Comparison of ENCODE assay signal across 14 cellular contexts in the genomic region with DNA sequence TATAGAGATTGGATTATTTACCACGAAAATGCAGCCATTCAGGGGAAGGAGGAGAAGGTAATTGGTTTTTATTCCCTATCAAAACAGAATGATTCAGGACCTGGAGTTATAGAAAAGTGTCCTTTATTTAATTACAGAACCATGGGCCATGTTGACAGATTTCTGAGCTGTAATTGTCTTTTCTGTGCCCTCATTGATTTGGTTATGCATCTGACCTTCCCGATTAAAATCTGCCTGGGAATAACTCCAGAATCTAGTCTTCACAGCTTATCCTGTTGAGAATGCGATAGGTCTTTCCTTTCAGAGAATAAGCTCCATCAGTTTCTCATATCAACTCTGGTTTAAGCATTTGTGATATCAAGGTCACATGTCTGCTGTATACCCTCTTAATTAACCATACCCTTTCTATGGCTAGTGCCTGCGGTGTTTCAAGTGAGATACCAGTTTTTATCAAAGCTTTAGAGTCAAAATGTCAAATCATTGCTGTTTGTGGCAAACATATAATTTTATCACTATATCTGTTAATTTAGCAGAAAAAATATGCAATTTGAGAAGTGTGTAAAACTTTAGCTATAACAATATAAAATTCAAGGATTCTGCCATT. TPM values are rescaled to one million over a fixed set of nuclear protein-coding genes. Genes with fewer than 3 reads are reported as not detected.
A peak's percentile ranks its signal among the peaks of the same experiment; 100 is the strongest.
DNase-seq lines count a peak whose midpoint lies in the region; ATAC-seq, FAIRE-seq and TF ChIP-seq lines count a peak whose summit lies in the region.
"Had no signal": no experiment of that assay in that cellular context is flagged by ENCODE, and none has a peak within 500 bp of the region (broad histone marks: within the 10 kb centered on the region; RNA-seq: fewer than 3 reads in every experiment).

No MANE protein-coding gene starts in this region.

- H3K27ac Mint-ChIP-seq in glutamatergic neuron (ENCODE audit: unreplicated experiment) = peak overlapping the region; percentile 52
- H3K27ac Mint-ChIP-seq: CD8-positive, alpha-beta memory T cell had no signal

- peak overlapping the region; percentile 25 for H3K4me2 ChIP-seq in parathyroid adenoma (ENCODE audit: low read length)
- H3K4me2 ChIP-seq: BLaER1 had no signal

- DNase-seq in BE2C = no peak
- DNase-seq in glutamatergic neuron = no peak
- DNase-seq in pancreas = no peak
- no peak for DNase-seq in activated T-cell treated with anti-CD3 and anti-CD28 coated beads, Interleukin-2, amount 50 U/mL, for 4 hours
- DNase-seq in stimulated activated CD4-positive, alpha-beta T cell treated with anti-CD3 and anti-CD28 coated beads, Interleukin-4, amount 100 ng/mL, for 24 hours = no peak
- DNase-seq: CD8-positive, alpha-beta memory T cell; GF-D8 had no signal

- ATAC-seq in pancreas (no peak), HG03135 (IDR thresholded peaks at IDR 0.05; ENCODE audit: unreplicated experiment) (no peak)
- no peak for ATAC-seq in activated T-cell treated with anti-CD3 and anti-CD28 coated beads, Interleukin-2, amount 50 U/mL, for 4 hours

- H3K9ac ChIP-seq in parathyroid adenoma = no peak overlapping the region
- H3K9ac ChIP-seq: BLaER1 had no signal

- no peak for FAIRE-seq in pancreas (lab: Jason Lieb, UNC)
- FAIRE-seq: H1 had no signal

- peak overlapping the region; percentile 31 for H3K4me3 Mint-ChIP-seq in glutamatergic neuron (ENCODE audit: unreplicated experiment)
- no peak overlapping the region for H3K4me3 Mint-ChIP-seq in activated T-cell treated with anti-CD3 and anti-CD28 coated beads, Interleukin-2, amount 50 U/mL, for 4 hours
- H3K4me3 Mint-ChIP-seq: CD8-positive, alpha-beta memory T cell had no signal

- TF ChIP-seq CTCF in BE2C (IDR thresholded peaks at IDR 0.05; ENCODE audit: low read depth, low read length) (no peak), glutamatergic neuron (IDR thresholded peaks at IDR 0.05; ENCODE audit: partially characterized antibody, unreplicated experiment) (no peak), parathyroid adenoma (IDR thresholded peaks at IDR 0.05) (no peak), pancreas (IDR thresholded peaks at IDR 0.05) (no peak)

- H3K27me3 ChIP-seq in BE2C (no peaks in the 10 kb centered on the region), parathyroid adenoma (ENCODE audit: control insufficient read depth, insufficient read depth, low read length) (no peaks in the 10 kb centered on the region), pancreas (no peaks in the 10 kb centered on the region)
- H3K27me3 ChIP-seq: BLaER1 had no signal

- H3K36me3 ChIP-seq in BE2C (peaks cover 13% of the 10 kb centered on the region), parathyroid adenoma (ENCODE audit: control insufficient read depth, insufficient read depth, low read length) (no peaks in the 10 kb centered on the region), pancreas (no peaks in the 10 kb centered on the region)
- H3K36me3 ChIP-seq: BLaER1, HAP-1 had no signal

- H3K4me1 ChIP-seq in BE2C = peaks cover 40% of the 10 kb centered on the region
- H3K4me1 ChIP-seq in parathyroid adenoma = peaks cover 14% of the 10 kb centered on the region
- no peaks in the 10 kb centered on the region for H3K4me1 ChIP-seq in pancreas
- H3K4me1 ChIP-seq: BLaER1, HAP-1 had no signal

- peak overlapping the region; percentile 51 for H3K27ac ChIP-seq in angular gyrus (ENCODE audit: low read depth, low read length)
- H3K27ac ChIP-seq in parathyroid adenoma = peak overlapping the region; percentile 89
- no peak overlapping the region for H3K27ac ChIP-seq in pancreas
- H3K27ac ChIP-seq: 22Rv1, BLaER1 had no signal

- peaks cover 58% of the 10 kb centered on the region for H3K4me1 Mint-ChIP-seq in glutamatergic neuron (ENCODE audit: low read depth, unreplicated experiment)
- no peaks in the 10 kb centered on the region for H3K4me1 Mint-ChIP-seq in activated T-cell treated with anti-CD3 and anti-CD28 coated beads, Interleukin-2, amount 50 U/mL, for 4 hours (ENCODE audit: low read depth)
- H3K4me1 Mint-ChIP-seq: CD8-positive, alpha-beta memory T cell had no signal

- 0 out of 2 replicates have a peak overlapping the region, but pooled peaks have one; percentile 3 for H3K4me3 ChIP-seq in BE2C (ENCODE audit: low read depth, low read length)
- no peak overlapping the region for H3K4me3 ChIP-seq in parathyroid adenoma (ENCODE audit: low read depth, low read length)
- H3K4me3 ChIP-seq in pancreas = no peak overlapping the region
- H3K4me3 ChIP-seq: BLaER1, HAP-1 had no signal

- peak overlapping the region; percentile 64 for H2AFZ ChIP-seq in parathyroid adenoma

- 44 to 60% methylated on average over 4 of the region's 4 CpGs for WGBS in pancreas, 2 donors

- no peaks in the 10 kb centered on the region for H3K36me3 Mint-ChIP-seq in glutamatergic neuron (ENCODE audit: unreplicated experiment)
- H3K36me3 Mint-ChIP-seq in activated T-cell treated with anti-CD3 and anti-CD28 coated beads, Interleukin-2, amount 50 U/mL, for 4 hours (ENCODE audit: insufficient read depth) = no peaks in the 10 kb centered on the region
- H3K36me3 Mint-ChIP-seq: CD8-positive, alpha-beta memory T cell had no signal

- H3K9me3 ChIP-seq in BE2C = no peaks in the 10 kb centered on the region
- H3K9me3 ChIP-seq in parathyroid adenoma (ENCODE audit: control insufficient read depth, low read length) = no peaks in the 10 kb centered on the region
- H3K9me3 ChIP-seq in pancreas = no peaks in the 10 kb centered on the region
- H3K9me3 ChIP-seq: BLaER1, HAP-1 had no signal

- H3K79me2 ChIP-seq in parathyroid adenoma = no peaks in the 10 kb centered on the region

- peaks cover 17% of the 10 kb centered on the region for H3K9me3 Mint-ChIP-seq in glutamatergic neuron (ENCODE audit: unreplicated experiment)
- H3K9me3 Mint-ChIP-seq in activated T-cell treated with anti-CD3 and anti-CD28 coated beads, Interleukin-2, amount 50 U/mL, for 4 hours = no peaks in the 10 kb centered on the region

- intact Hi-C loops in pancreas (cut with DNase I) = no loop called here

- peaks cover 2% of the 10 kb centered on the region for H3K27me3 Mint-ChIP-seq in glutamatergic neuron (ENCODE audit: unreplicated experiment)
- H3K27me3 Mint-ChIP-seq in activated T-cell treated with anti-CD3 and anti-CD28 coated beads, Interleukin-2, amount 50 U/mL, for 4 hours (ENCODE audit: low read depth) = peaks cover 2% of the 10 kb centered on the region
- H3K27me3 Mint-ChIP-seq: CD8-positive, alpha-beta memory T cell had no signal

RNA-seq across cellular contexts. Expression of a gene that starts 37.2 kb away (rescaled TPM):
- polyA plus RNA-seq in BE2C (2012; ENCODE audit: insufficient read depth, insufficient read length, low read depth) = 32.4 TPM
- total RNA-seq in glutamatergic neuron (ENCODE audit: unreplicated experiment) = 1,513 TPM
- 1 to 10 TPM; 1.3 to 4.2 (median 3.0) TPM for total RNA-seq in pancreas
- polyA plus RNA-seq in pancreas = 1 to 10 TPM; 1.0 to 3.1 TPM
- total RNA-seq in activated T-cell treated with anti-CD3 and anti-CD28 coated beads, Interleukin-2, amount 50 U/mL, for 4 hours = under 1 TPM; 0.27 to 0.63 (median 0.34) TPM
- polyA plus RNA-seq: CD8-positive, alpha-beta memory T cell had no signal

Comparison
In these comparisons a context has a peak if more than half of its experiments do, and no peak if none do; other contexts are left out.
1. H3K27ac ChIP-seq: peak in angular gyrus (single experiment) and parathyroid adenoma (single experiment); none in pancreas (0 of 4).
2. RNA of a gene that starts 37.2 kb away (total RNA-seq): 1,513 TPM in glutamatergic neuron (single experiment); 1.3 to 4.2 TPM in pancreas and 0.27 to 0.63 TPM in activated T-cell treated with anti-CD3 and anti-CD28 coated beads, Interleukin-2, amount 50 U/mL, for 4 hours; every median in the first group is over 100 times any median in the second.